ENCODE assay signal across 8 cellular contexts in genomic region chr5:168578506-168579205, GRCh38. TPM values are rescaled to one million over a fixed set of nuclear protein-coding genes. Genes with fewer than 3 reads are reported as not detected.
DNase-seq lines count a peak whose midpoint lies in the region; ATAC-seq and TF ChIP-seq lines count a peak whose summit lies in the region.

No MANE protein-coding gene starts in this region.

- ATAC-seq in GM18517 (IDR thresholded peaks at IDR 0.05; ENCODE audit: unreplicated experiment) (peak; percentile 19), HG03039 (IDR thresholded peaks at IDR 0.05; ENCODE audit: unreplicated experiment) (peak; percentile 9)

- H3K27ac Mint-ChIP-seq in dendritic cell treated with granulocyte-macrophage colony-stimulating factor and Interleukin-4, amounts not matched to agents 40 ng/mL and 50 ng/mL, for 4 days = peak overlapping the region; percentile 99

- no peak for TF ChIP-seq CTCF in uterus (IDR thresholded peaks at IDR 0.05)

- H3K27me3 ChIP-seq in ACC112 (ENCODE audit: insufficient read depth, low read length) = no peaks in the 10 kb centered on the region
- no peaks in the 10 kb centered on the region for H3K27me3 ChIP-seq in uterus

- H3K36me3 ChIP-seq in ACC112 (ENCODE audit: insufficient read depth, low read length) (0 out of 2 replicates have a peak, but pooled peaks cover 7% of the 10 kb centered on the region), uterus (no peaks in the 10 kb centered on the region)

- H3K9me3 ChIP-seq in uterus = no peaks in the 10 kb centered on the region

- peak overlapping the region; percentile 52 for H2AFZ ChIP-seq in ACC112 (ENCODE audit: low read length, unreplicated experiment)

- TF ChIP-seq POLR2A in uterus (IDR thresholded peaks at IDR 0.05) = no peak

- H3K9me3 Mint-ChIP-seq in dendritic cell treated with granulocyte-macrophage colony-stimulating factor and Interleukin-4, amounts not matched to agents 40 ng/mL and 50 ng/mL, for 4 days = no peaks in the 10 kb centered on the region

- DNase-seq in midbrain (lab: John Stamatoyannopoulos, UW) = peak; percentile 72
- no peak for DNase-seq in uterus
- DNase-seq in mucosa of gallbladder (ENCODE audit: low spot score) = no peak

- H3K36me3 Mint-ChIP-seq in dendritic cell treated with granulocyte-macrophage colony-stimulating factor and Interleukin-4, amounts not matched to agents 40 ng/mL and 50 ng/mL, for 4 days (ENCODE audit: low read depth) = peaks cover 20% of the 10 kb centered on the region

- peaks cover 45% of the 10 kb centered on the region for H3K4me1 Mint-ChIP-seq in dendritic cell treated with granulocyte-macrophage colony-stimulating factor and Interleukin-4, amounts not matched to agents 40 ng/mL and 50 ng/mL, for 4 days (ENCODE audit: low read depth)

- H3K27me3 Mint-ChIP-seq in dendritic cell treated with granulocyte-macrophage colony-stimulating factor and Interleukin-4, amounts not matched to agents 40 ng/mL and 50 ng/mL, for 4 days = no peaks in the 10 kb centered on the region

- H3K27ac ChIP-seq in ACC112 (ENCODE audit: low read depth, low read length) (peak overlapping the region; percentile 87), uterus (peak overlapping the region; percentile 97)

- H3K4me3 ChIP-seq in ACC112 (ENCODE audit: low read depth, low read length) = peak overlapping the region; percentile 79
- H3K4me3 ChIP-seq in uterus = peak overlapping the region; percentile 91 to 92

- H3K4me1 ChIP-seq in ACC112 (ENCODE audit: control insufficient read depth, insufficient read depth, low read length, unreplicated experiment) (peaks cover 18% of the 10 kb centered on the region), uterus (peaks cover 0 to 4% of the 10 kb centered on the region in 2 donors)

- peaks cover 48% of the 10 kb centered on the region for H3K79me2 ChIP-seq in ACC112 (ENCODE audit: control insufficient read depth, insufficient read depth, low read length, unreplicated experiment)

- intact Hi-C loops in dendritic cell treated with granulocyte-macrophage colony-stimulating factor and Interleukin-4, amounts not matched to agents 40 ng/mL and 50 ng/mL, for 4 days (cut with micrococcal nuclease) = loop anchor here (1.0 kb wide), 1 partner anchor 92 kb away; the partner anchor contains the start of gene RARS1
- intact Hi-C loops in uterus (cut with DNase I; ENCODE audit: low total_unique reads) = no loop called here

- H3K4me3 Mint-ChIP-seq in dendritic cell treated with granulocyte-macrophage colony-stimulating factor and Interleukin-4, amounts not matched to agents 40 ng/mL and 50 ng/mL, for 4 days = peak overlapping the region; percentile 82

TF ChIP-seq in PFSK-1, 5 proteins besides CTCF, POLR2A, EP300 and RAD21:
- TF ChIP-seq POLR2AphosphoS5 (IDR thresholded peaks at IDR 0.05; ENCODE audit: low read depth, low read length) = no peak; the same call in 1 of the 2 replicates
- peak; percentile 71; the same call in 1 of the 2 replicates for TF ChIP-seq SIN3A (IDR thresholded peaks at IDR 0.05; ENCODE audit: borderline replicate concordance, insufficient read depth, low read length)
- TF ChIP-seq FOXP2 (optimal IDR thresholded peaks at IDR 0.05; ENCODE audit: borderline replicate concordance, extremely low read depth, extremely low read length, insufficient read depth) = no peak
- TF ChIP-seq, protein P1, sequence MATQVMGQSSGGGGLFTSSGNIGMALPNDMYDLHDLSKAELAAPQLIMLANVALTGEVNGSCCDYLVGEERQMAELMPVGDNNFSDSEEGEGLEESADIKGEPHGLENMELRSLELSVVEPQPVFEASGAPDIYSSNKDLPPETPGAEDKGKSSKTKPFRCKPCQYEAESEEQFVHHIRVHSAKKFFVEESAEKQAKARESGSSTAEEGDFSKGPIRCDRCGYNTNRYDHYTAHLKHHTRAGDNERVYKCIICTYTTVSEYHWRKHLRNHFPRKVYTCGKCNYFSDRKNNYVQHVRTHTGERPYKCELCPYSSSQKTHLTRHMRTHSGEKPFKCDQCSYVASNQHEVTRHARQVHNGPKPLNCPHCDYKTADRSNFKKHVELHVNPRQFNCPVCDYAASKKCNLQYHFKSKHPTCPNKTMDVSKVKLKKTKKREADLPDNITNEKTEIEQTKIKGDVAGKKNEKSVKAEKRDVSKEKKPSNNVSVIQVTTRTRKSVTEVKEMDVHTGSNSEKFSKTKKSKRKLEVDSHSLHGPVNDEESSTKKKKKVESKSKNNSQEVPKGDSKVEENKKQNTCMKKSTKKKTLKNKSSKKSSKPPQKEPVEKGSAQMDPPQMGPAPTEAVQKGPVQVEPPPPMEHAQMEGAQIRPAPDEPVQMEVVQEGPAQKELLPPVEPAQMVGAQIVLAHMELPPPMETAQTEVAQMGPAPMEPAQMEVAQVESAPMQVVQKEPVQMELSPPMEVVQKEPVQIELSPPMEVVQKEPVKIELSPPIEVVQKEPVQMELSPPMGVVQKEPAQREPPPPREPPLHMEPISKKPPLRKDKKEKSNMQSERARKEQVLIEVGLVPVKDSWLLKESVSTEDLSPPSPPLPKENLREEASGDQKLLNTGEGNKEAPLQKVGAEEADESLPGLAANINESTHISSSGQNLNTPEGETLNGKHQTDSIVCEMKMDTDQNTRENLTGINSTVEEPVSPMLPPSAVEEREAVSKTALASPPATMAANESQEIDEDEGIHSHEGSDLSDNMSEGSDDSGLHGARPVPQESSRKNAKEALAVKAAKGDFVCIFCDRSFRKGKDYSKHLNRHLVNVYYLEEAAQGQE (IDR thresholded peaks at IDR 0.05; ENCODE audit: insufficient read depth in 1 of 2, low read depth in 2 of 2, low read length in 2 of 2) = no peak
- TF ChIP-seq TAF1 (IDR thresholded peaks at IDR 0.05; ENCODE audit: borderline replicate concordance, insufficient read depth, low read length) = peak; percentile 40; the same call in 1 of the 2 replicates

RNA-seq across cellular contexts. Expression of gene PANK3, which starts 0.5 kb away (rescaled TPM):
- 9.3 TPM for polyA plus RNA-seq in PFSK-1 (2012; ENCODE audit: insufficient read length, low read depth)
- total RNA-seq in uterus (10 to 100 TPM; 15.6 to 92.6 (median 32.2) TPM), mucosa of gallbladder (56.7 TPM)

RNA-seq across cellular contexts. Expression of gene FBLL1, which starts 49.6 kb away (rescaled TPM):
- polyA plus RNA-seq in PFSK-1 (2012; ENCODE audit: insufficient read length, low read depth) = 18.2 TPM
- under 1 TPM in 1 of 4 donors, not detected in 3; 0.83 TPM for total RNA-seq in uterus
- 0.23 TPM for total RNA-seq in mucosa of gallbladder
